In the genomic region with DNA sequence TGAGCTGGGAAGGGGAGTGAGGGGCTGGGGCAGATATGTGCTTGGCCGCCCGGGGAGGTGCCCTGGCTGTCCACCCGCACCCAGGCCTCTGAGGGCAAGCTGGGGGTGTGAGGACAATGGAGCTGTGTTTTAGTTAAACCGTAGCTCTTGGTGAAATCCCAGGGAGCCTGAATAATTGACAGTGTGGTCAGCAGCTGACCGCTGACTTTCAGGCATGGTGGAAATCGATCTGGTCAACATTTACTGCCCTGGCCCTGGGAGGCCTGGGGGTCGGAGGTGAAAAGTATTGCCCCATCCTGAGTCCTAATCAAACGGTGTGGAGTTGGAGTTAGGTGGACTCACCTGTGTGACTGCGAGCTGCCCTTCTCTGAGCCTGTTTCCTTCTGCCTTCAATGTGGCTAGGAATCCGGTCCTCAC, we compare ENCODE assay signal across 27 cellular contexts. TPM values are rescaled to one million over a fixed set of nuclear protein-coding genes. Genes with fewer than 3 reads are reported as not detected.
A peak's percentile ranks its signal among the peaks of the same experiment; 100 is the strongest.
DNase-seq lines count a peak whose midpoint lies in the region; ATAC-seq, FAIRE-seq and TF ChIP-seq lines count a peak whose summit lies in the region.
"Had no signal": no experiment of that assay in that cellular context is flagged by ENCODE, and none has a peak within 500 bp of the region (broad histone marks: within the 10 kb centered on the region; RNA-seq: fewer than 3 reads in every experiment).

No MANE protein-coding gene starts in this region.

- H3K9me3 ChIP-seq in BLaER1 (no peaks in the 10 kb centered on the region), K562 (replicated peaks; ENCODE audit: control insufficient read depth, insufficient read depth, low read depth, low read length) (no peaks in the 10 kb centered on the region)
- no peaks in the 10 kb centered on the region for H3K9me3 ChIP-seq in CD8-positive, alpha-beta T cell (ENCODE audit: low read length)
- H3K9me3 ChIP-seq: Caco-2, tibial artery had no signal

- intact Hi-C loops in CD8-positive, alpha-beta T cell (cut with DNase I, micrococcal nuclease): no loop called here
- intact Hi-C loops in K562 (cut with micrococcal nuclease): no loop called here

- H3K36me3 Mint-ChIP-seq in CD8-positive, alpha-beta T cell: no peaks in the 10 kb centered on the region
- no peaks in the 10 kb centered on the region for H3K36me3 Mint-ChIP-seq in nephron (ENCODE audit: low read depth)
- no peaks in the 10 kb centered on the region for H3K36me3 Mint-ChIP-seq in effector memory CD8-positive, alpha-beta T cell (ENCODE audit: insufficient read depth)

- peak overlapping the region; percentile 59 for H2AFZ ChIP-seq in K562 (ENCODE audit: low read depth, low read length)

- no peaks in the 10 kb centered on the region for H3K79me2 ChIP-seq in K562 (ENCODE audit: control insufficient read depth, insufficient read depth, low read length)

- CTCF ChIA-PET in CD8-positive, alpha-beta T cell (lab: Charles Lee): interaction anchor here (0.8 to 1.4 kb wide), 2 partner anchors 25 kb away, joined by 5 to 7 read pairs; no protein-coding TSS in a partner anchor
- CTCF ChIA-PET in K562 (lab: Yijun Ruan, JAX; ENCODE audit: low intra/inter-chr PET ratio): no interaction called here

- no TSS peak for BruUV-seq in K562 (replicated peaks; lab: Mats Ljungman, UMichigan)

- H3K36me3 ChIP-seq in BLaER1: no peaks in the 10 kb centered on the region
- no peaks in the 10 kb centered on the region for H3K36me3 ChIP-seq in CD8-positive, alpha-beta T cell (ENCODE audit: insufficient read depth, low read length)
- no peaks in the 10 kb centered on the region for H3K36me3 ChIP-seq in K562 (ENCODE audit: control insufficient read depth, insufficient read depth, low read length)
- H3K36me3 ChIP-seq: tibial artery had no signal

- no peak overlapping the region for H3K4me3 Mint-ChIP-seq in CD8-positive, alpha-beta T cell
- no peak overlapping the region for H3K4me3 Mint-ChIP-seq in nephron
- no peak overlapping the region for H3K4me3 Mint-ChIP-seq in effector memory CD8-positive, alpha-beta T cell

- TF ChIP-seq CTCF in CD8-positive, alpha-beta T cell (IDR thresholded peaks at IDR 0.05): no peak
- TF ChIP-seq CTCF in K562 (IDR thresholded peaks at IDR 0.05 in 2 of 3, conservative IDR thresholded peaks at IDR 0.05 in 1 of 3; ENCODE audit: insufficient read depth in 2 of 3, low read depth in 1 of 3, low read length in 3 of 3) (no peak), nephron (IDR thresholded peaks at IDR 0.05; ENCODE audit: unreplicated experiment in 3 of 3) (no peak)

- peak overlapping the region; percentile 84 for H3K27ac Mint-ChIP-seq in CD8-positive, alpha-beta T cell
- H3K27ac Mint-ChIP-seq in nephron: peak overlapping the region in 2 of 3 experiments; percentile 19 to 42
- peak overlapping the region in 1 of 2 donors; percentile 1 for H3K27ac Mint-ChIP-seq in effector memory CD8-positive, alpha-beta T cell

- H3K9me3 Mint-ChIP-seq in CD8-positive, alpha-beta T cell: no peaks in the 10 kb centered on the region
- no peaks in the 10 kb centered on the region for H3K9me3 Mint-ChIP-seq in nephron
- H3K9me3 Mint-ChIP-seq in effector memory CD8-positive, alpha-beta T cell: no peaks in the 10 kb centered on the region

- no peak for TF ChIP-seq EP300 in K562 (IDR thresholded peaks at IDR 0.05; ENCODE audit: low read length)

- in situ Hi-C loops in K562 (cut with MboI): no loop called here

- H3K4me2 ChIP-seq in BLaER1 (peak overlapping the region; percentile 86), K562 (ENCODE audit: insufficient read depth, low read length) (no peak overlapping the region)

- peaks cover 49% of the 10 kb centered on the region for H3K4me1 Mint-ChIP-seq in CD8-positive, alpha-beta T cell (ENCODE audit: low read depth)
- peaks cover 29% of the 10 kb centered on the region for H3K4me1 Mint-ChIP-seq in nephron
- H3K4me1 Mint-ChIP-seq in effector memory CD8-positive, alpha-beta T cell (ENCODE audit: low read depth in 2 of 2): peaks cover 22% of the 10 kb centered on the region in 2 donors

- DNase-seq in CD8-positive, alpha-beta T cell: no peak
- no peak for DNase-seq in K562 (ENCODE audit: extremely low read depth in 1 of 4, low spot score in 3 of 4)
- DNase-seq in GM19238 (ENCODE audit: insufficient read length, low spot score): no peak
- DNase-seq in effector memory CD8-positive, alpha-beta T cell: no peak
- DNase-seq: activated effector memory CD4-positive, alpha-beta T cell treated with anti-CD3 and anti-CD28 coated beads, Interleukin-2, amount 50 U/mL, for 16 hours; aorta; Caco-2; central memory CD4-positive, alpha-beta T cell; erythroblast; foreskin keratinocyte; hippocampal formation; Karpas-422; NCI-H1105; NCI-H2081 treated with DMSO at 0.1 percent for 48 hours; NCI-H446 treated with DMSO at 0.1 percent for 48 hours; NK-92 treated with Interleukin-12 subunit alpha and Interleukin-12 subunit beta, amount 100 ng/mL, for 24 hours; stimulated activated naive CD4-positive, alpha-beta T cell; T1000; tibial artery had no signal

- no peak for TF ChIP-seq POLR2A in K562 (conservative IDR thresholded peaks at IDR 0.05)

- no peak overlapping the region for H3K4me3 ChIP-seq in BLaER1
- no peak overlapping the region for H3K4me3 ChIP-seq in CD8-positive, alpha-beta T cell (ENCODE audit: low read depth, low read length)
- H3K4me3 ChIP-seq in K562: no peak overlapping the region
- H3K4me3 ChIP-seq: tibial artery had no signal

- H3K27me3 Mint-ChIP-seq in CD8-positive, alpha-beta T cell (ENCODE audit: low read depth): no peaks in the 10 kb centered on the region
- H3K27me3 Mint-ChIP-seq in nephron (ENCODE audit: low read depth): peaks cover 12% of the 10 kb centered on the region
- peaks cover 13 to 27% of the 10 kb centered on the region in 2 donors for H3K27me3 Mint-ChIP-seq in effector memory CD8-positive, alpha-beta T cell

- POLR2A ChIA-PET in CD8-positive, alpha-beta T cell (lab: Charles Lee): no interaction called here
- POLR2A ChIA-PET in K562 (lab: Yijun Ruan, JAX): interaction anchor here (0.6 to 2.9 kb wide), 5 partner anchors 9 to 939 kb away, joined by 3 to 12 read pairs (median 5); no protein-coding TSS in a partner anchor

- ATAC-seq in CD8-positive, alpha-beta T cell: no peak
- ATAC-seq in K562 (no peak), HG02623 (IDR thresholded peaks at IDR 0.05; ENCODE audit: unreplicated experiment) (no peak)
- ATAC-seq in effector memory CD8-positive, alpha-beta T cell (replicated peaks): no peak
- ATAC-seq: activated CD4-positive, CD25-positive, alpha-beta regulatory T cell treated with anti-CD3 and anti-CD28 coated beads, Interleukin-2, amount 50 U/mL, for 24 hours; foreskin keratinocyte had no signal

- H3K9me1 ChIP-seq in K562 (ENCODE audit: control insufficient read depth, insufficient read depth, low read length): no peaks in the 10 kb centered on the region

- TF ChIP-seq RAD21 in K562 (CRISPR knock-in tag; conservative IDR thresholded peaks at IDR 0.05 in 1 of 2, IDR thresholded peaks at IDR 0.05 in 1 of 2): no peak

- H4K20me1 ChIP-seq in BLaER1: no peaks in the 10 kb centered on the region
- no peaks in the 10 kb centered on the region for H4K20me1 ChIP-seq in K562 (replicated peaks; ENCODE audit: control insufficient read depth, insufficient read depth, low read length)

- H3K27ac ChIP-seq in BLaER1: peak overlapping the region; percentile 93
- no peak overlapping the region for H3K27ac ChIP-seq in CD8-positive, alpha-beta T cell (ENCODE audit: low read depth, low read length)
- H3K27ac ChIP-seq in K562 (ENCODE audit: extremely low read depth, low read depth, low read length): no peak overlapping the region
- H3K27ac ChIP-seq: foreskin keratinocyte, RWPE1, tibial artery had no signal

- H3K27me3 ChIP-seq in BLaER1 (no peaks in the 10 kb centered on the region), K562 (ENCODE audit: control insufficient read depth in 2 of 2, insufficient read depth in 2 of 2, low read length in 2 of 2) (no peaks in the 10 kb centered on the region)
- no peaks in the 10 kb centered on the region for H3K27me3 ChIP-seq in CD8-positive, alpha-beta T cell (ENCODE audit: insufficient read depth, low read length)

- H3K4me1 ChIP-seq in BLaER1 (peaks cover 100% of the 10 kb centered on the region), K562 (replicated peaks in 1 of 2; ENCODE audit: control insufficient read depth in 2 of 2, insufficient read depth in 2 of 2, low read length in 2 of 2) (peaks cover 26% of the 10 kb centered on the region in 2 experiments)
- H3K4me1 ChIP-seq in CD8-positive, alpha-beta T cell (ENCODE audit: insufficient read depth, low read length): peaks cover 32% of the 10 kb centered on the region
- H3K4me1 ChIP-seq: foreskin keratinocyte had no signal

- WGBS in K562 (ENCODE audit: insufficient coverage, low coverage, missing lambda C conversion rate): 62% methylated on average over 7 of the region's 10 CpGs

- no peak for FAIRE-seq in K562 (lab: Jason Lieb, UNC)
- FAIRE-seq: islet of Langerhans had no signal

- H3K9ac ChIP-seq in BLaER1 (peak overlapping the region; percentile 26; the same call in 1 of the 2 replicates), K562 (ENCODE audit: insufficient read depth in 1 of 2, low read depth in 2 of 2, low read length in 2 of 2) (peak overlapping the region in 1 of 2 experiments; percentile 37; a peak in 1 of 4 replicates)

RNA-seq across cellular contexts. Expression of gene CRB2, which starts 31.2 kb away (rescaled TPM):
- not detected for total RNA-seq in CD8-positive, alpha-beta T cell
- total RNA-seq in K562 (2011; cell fraction: chromatin; rRNA removed; ENCODE audit: low replicate concordance): 0.67 and 3.0 TPM in 2 replicates
- total RNA-seq in K562 (2011; cell fraction: nucleolus; rRNA removed): 2.5 and 3.2 TPM in 2 replicates
- 0.76 and 0.88 TPM in 2 replicates for total RNA-seq in K562 (2011; cell fraction: nucleoplasm; rRNA removed)
- total RNA-seq in K562 (2014; rRNA removed) (0.53 and 0.64 TPM in 2 replicates), K562 (2014; rRNA removed; fragmentation: Illumina TruSeq; extraction: Trizol) (0.13 and 0.18 TPM in 2 replicates), K562 (2015; rRNA removed; fragmentation: Illumina TruSeq; extraction: Trizol) (0.25 and 0.38 TPM in 2 replicates), K562 (2021) (1.2 and 1.3 TPM in 2 replicates)
- polyA plus RNA-seq in K562 (2011; rRNA removed) (0.18 and 0.28 TPM in 2 replicates), K562 (2014; fragmentation: Illumina TruSeq; extraction: Trizol) (0.13 and 0.29 TPM in 2 replicates), K562 (2014; fragmentation: Nextera tagmentation; extraction: Ambion mirVana) (not detected), K562 (2014; rRNA removed) (0.43 and 0.44 TPM in 2 replicates)
- polyA plus RNA-seq in K562 (2011; cell fraction: cytosol; rRNA removed): 0.19 and 0.67 TPM in 2 replicates
- 1.3 and 2.9 TPM in 2 replicates for polyA plus RNA-seq in K562 (2011; cell fraction: nucleus; rRNA removed)
- 0.25 and 0.68 TPM in 2 replicates for polyA plus RNA-seq in K562 (2012)
- 0.24 and 0.91 TPM in 2 replicates for polyA minus RNA-seq in K562 (2011; rRNA and poly(A)+ RNA removed)
- polyA minus RNA-seq in K562 (2011; cell fraction: cytosol; rRNA and poly(A)+ RNA removed): 1.3 and 2.3 TPM in 2 replicates
- polyA minus RNA-seq in K562 (2011; cell fraction: nucleus; rRNA and poly(A)+ RNA removed): 1.1 and 1.2 TPM in 2 replicates
- total RNA-seq: foreskin keratinocyte, H4, lung microvascular endothelial cell had no signal
- polyA plus RNA-seq: foreskin keratinocyte had no signal

RNA-seq across cellular contexts. Expression of gene STRBP, which starts 56.4 kb away (rescaled TPM):
- 10 to 100 TPM; 10.2 to 12.6 TPM for total RNA-seq in CD8-positive, alpha-beta T cell
- total RNA-seq in K562 (2011; cell fraction: chromatin; rRNA removed; ENCODE audit: low replicate concordance): 46.0 and 136 TPM in 2 replicates
- 19.3 and 35.9 TPM in 2 replicates for total RNA-seq in K562 (2011; cell fraction: nucleolus; rRNA removed)
- total RNA-seq in K562 (2011; cell fraction: nucleoplasm; rRNA removed): 54.3 and 86.7 TPM in 2 replicates
- total RNA-seq in K562 (2014; rRNA removed) (53.8 and 55.9 TPM in 2 replicates), K562 (2014; rRNA removed; fragmentation: Illumina TruSeq; extraction: Trizol) (84.0 and 87.4 TPM in 2 replicates), K562 (2015; rRNA removed; fragmentation: Illumina TruSeq; extraction: Trizol) (67.9 and 75.3 TPM in 2 replicates), K562 (2021) (66.5 and 73.5 TPM in 2 replicates)
- polyA plus RNA-seq in K562 (2011; rRNA removed) (54.7 and 72.2 TPM in 2 replicates), K562 (2014; fragmentation: Illumina TruSeq; extraction: Trizol) (56.1 and 70.2 TPM in 2 replicates), K562 (2014; fragmentation: Nextera tagmentation; extraction: Ambion mirVana) (10 to 100 TPM; 27.7 to 27.8 TPM), K562 (2014; rRNA removed) (52.1 and 56.0 TPM in 2 replicates)
- polyA plus RNA-seq in K562 (2011; cell fraction: cytosol; rRNA removed): 13.6 and 21.7 TPM in 2 replicates
- 71.8 and 82.8 TPM in 2 replicates for polyA plus RNA-seq in K562 (2011; cell fraction: nucleus; rRNA removed)
- polyA plus RNA-seq in K562 (2012): 64.9 and 101 TPM in 2 replicates
- polyA minus RNA-seq in K562 (2011; rRNA and poly(A)+ RNA removed): 77.1 and 87.7 TPM in 2 replicates
- polyA minus RNA-seq in K562 (2011; cell fraction: cytosol; rRNA and poly(A)+ RNA removed): 22.9 and 56.2 TPM in 2 replicates
- polyA minus RNA-seq in K562 (2011; cell fraction: nucleus; rRNA and poly(A)+ RNA removed): 30.8 and 58.6 TPM in 2 replicates
